Comparison of ENCODE assay signal across 8 cellular contexts in genomic region chr11:27204527-27204926, GRCh38.
DNase-seq lines count a peak whose midpoint lies in the region; ATAC-seq, FAIRE-seq and TF ChIP-seq lines count a peak whose summit lies in the region.

No MANE protein-coding gene starts in this region.

- H3K79me2 ChIP-seq in HCT116 (ENCODE audit: insufficient read depth, low read length) (no peaks in the 10 kb centered on the region), OCI-LY3 (ENCODE audit: low read length) (no peaks in the 10 kb centered on the region)

- H3K4me3 ChIP-seq in GM12865 (ENCODE audit: low read depth, low read length) = no peak overlapping the region
- no peak overlapping the region for H3K4me3 ChIP-seq in HCT116 (replicated peaks in 1 of 2; ENCODE audit: low read depth in 1 of 2, low read length in 2 of 2)
- H3K4me3 ChIP-seq in OCI-LY3 (ENCODE audit: low read length) = no peak overlapping the region
- H3K4me3 ChIP-seq in kidney (ENCODE audit: low read length in 2 of 2) = no peak overlapping the region

- H3K36me3 ChIP-seq in HCT116 (ENCODE audit: control insufficient read depth in 1 of 2, insufficient read depth in 2 of 2, low read length in 2 of 2) = no peaks in the 10 kb centered on the region
- peaks cover 8% of the 10 kb centered on the region for H3K36me3 ChIP-seq in OCI-LY3 (replicated peaks; ENCODE audit: low read depth, low read length)
- no peaks in the 10 kb centered on the region for H3K36me3 ChIP-seq in kidney (ENCODE audit: control insufficient read depth in 1 of 2, insufficient read depth in 2 of 2, low read length in 2 of 2)

- no peak overlapping the region for H3K27ac Mint-ChIP-seq in activated T-helper 17 cell treated with anti-CD3 and anti-CD28 coated beads, Interleukin-2, amount 50 U/mL, for 72 hours

- no peaks in the 10 kb centered on the region for H3K4me1 Mint-ChIP-seq in activated T-helper 17 cell treated with anti-CD3 and anti-CD28 coated beads, Interleukin-2, amount 50 U/mL, for 72 hours

- peaks cover 7% of the 10 kb centered on the region for H3K27me3 Mint-ChIP-seq in activated T-helper 17 cell treated with anti-CD3 and anti-CD28 coated beads, Interleukin-2, amount 50 U/mL, for 72 hours

- ATAC-seq in HCT116 (peak; percentile 87), HG03521 (IDR thresholded peaks at IDR 0.05; ENCODE audit: unreplicated experiment) (no peak)
- ATAC-seq in activated T-helper 17 cell treated with anti-CD3 and anti-CD28 coated beads, Interleukin-2, amount 50 U/mL, for 72 hours (replicated peaks) = no peak

- no peaks in the 10 kb centered on the region for H3K36me3 Mint-ChIP-seq in activated T-helper 17 cell treated with anti-CD3 and anti-CD28 coated beads, Interleukin-2, amount 50 U/mL, for 72 hours (ENCODE audit: low read depth)

- BruUV-seq in HCT116 (replicated peaks; lab: Mats Ljungman, UMichigan) = no TSS peak

- RAD21 ChIA-PET in HCT116 (lab: Charles Lee; ENCODE audit: low non-redundant PET in 1 of 2, low total read pairs in 2 of 2, uncharacterized antibody in 2 of 2, unreplicated experiment in 2 of 2) = no interaction called here

- H3K4me2 ChIP-seq in HCT116 (ENCODE audit: low read length) (no peak overlapping the region), OCI-LY3 (ENCODE audit: low read length) (no peak overlapping the region)

- TF ChIP-seq POLR2A in HCT116 (IDR thresholded peaks at IDR 0.05; ENCODE audit: borderline replicate concordance, extremely low read depth, insufficient read depth, insufficient read length) (no peak), H54 (IDR thresholded peaks at IDR 0.05; ENCODE audit: low read depth, low read length) (no peak)

- H3K9me2 ChIP-seq in HCT116 (ENCODE audit: insufficient read depth) = no peaks in the 10 kb centered on the region

- no peak overlapping the region for H3K27ac ChIP-seq in HCT116 (ENCODE audit: low read depth, low read length)
- H3K27ac ChIP-seq in OCI-LY3 (ENCODE audit: low read length) = no peak overlapping the region
- no peak overlapping the region for H3K27ac ChIP-seq in kidney (ENCODE audit: low read depth in 2 of 2, low read length in 2 of 2)

- no peaks in the 10 kb centered on the region for H3K27me3 ChIP-seq in HCT116 (ENCODE audit: insufficient read depth, low read length)
- no peaks in the 10 kb centered on the region for H3K27me3 ChIP-seq in OCI-LY3 (ENCODE audit: low read depth, low read length)

- peak; percentile 57 for TF ChIP-seq RAD21 in HCT116 (IDR thresholded peaks at IDR 0.05; ENCODE audit: low read depth)

- H3K9me3 Mint-ChIP-seq in activated T-helper 17 cell treated with anti-CD3 and anti-CD28 coated beads, Interleukin-2, amount 50 U/mL, for 72 hours = no peaks in the 10 kb centered on the region

- H2AFZ ChIP-seq in HCT116 (ENCODE audit: low read depth, low read length, poor library complexity, severe bottlenecking) (no peak overlapping the region), OCI-LY3 (ENCODE audit: low read depth, low read length) (no peak overlapping the region)

- peak; percentile 25 for DNase-seq in GM12865 (ENCODE audit: low read depth)
- DNase-seq in HCT116 (ENCODE audit: low read depth, low spot score) = peak; percentile 15
- DNase-seq in kidney = no peak
- no peak for DNase-seq in iPS-NIHi7 (ENCODE audit: extremely low spot score)
- no peak for DNase-seq in H54 (ENCODE audit: insufficient read length, low spot score)

- FAIRE-seq in kidney (lab: Jason Lieb, UNC) = no peak
- FAIRE-seq in H54 (lab: Jason Lieb, UNC) = no peak

- H3K9ac ChIP-seq in HCT116 (ENCODE audit: low read length) (no peak overlapping the region), OCI-LY3 (ENCODE audit: low read length) (no peak overlapping the region), kidney (ENCODE audit: low read length in 2 of 2) (no peak overlapping the region)

- H4K20me1 ChIP-seq in HCT116 (ENCODE audit: insufficient read depth) = no peaks in the 10 kb centered on the region
- no peaks in the 10 kb centered on the region for H4K20me1 ChIP-seq in OCI-LY3 (ENCODE audit: insufficient read depth, low read length)

- H3K4me1 ChIP-seq in HCT116 (ENCODE audit: control insufficient read depth in 1 of 2, insufficient read depth in 2 of 2, low read length in 2 of 2) (peaks cover 6 to 7% of the 10 kb centered on the region in 2 experiments; a peak in 3 of 4 replicates), OCI-LY3 (ENCODE audit: low read length) (no peaks in the 10 kb centered on the region), kidney (ENCODE audit: control insufficient read depth in 1 of 2, insufficient read depth in 1 of 2, low read depth in 1 of 2, low read length in 2 of 2) (peaks cover 17 to 45% of the 10 kb centered on the region in 2 donors)

- H3K9me3 ChIP-seq in HCT116 (ENCODE audit: control insufficient read depth in 1 of 2, insufficient read depth in 1 of 2, low read depth in 1 of 2, low read length in 2 of 2) (no peaks in the 10 kb centered on the region), OCI-LY3 (ENCODE audit: insufficient read depth, low read length) (no peaks in the 10 kb centered on the region), kidney (ENCODE audit: control insufficient read depth in 1 of 2, low read length in 2 of 2) (no peaks in the 10 kb centered on the region)

- TF ChIP-seq CTCF in GM12865 (IDR thresholded peaks at IDR 0.05; ENCODE audit: insufficient read depth, low read depth, low read length, missing control alignments) (peak; percentile 23), HCT116 (IDR thresholded peaks at IDR 0.05 in 2 of 3, conservative IDR thresholded peaks at IDR 0.05 in 1 of 3; ENCODE audit: borderline replicate concordance in 1 of 3, insufficient read depth in 1 of 3, low read depth in 2 of 3, low read length in 2 of 3) (peak; percentile 39 to 64 (median 56); a peak in 5 of 6 replicates), OCI-LY3 (IDR thresholded peaks at IDR 0.05; ENCODE audit: low read depth, low read length) (peak; percentile 77), kidney (IDR thresholded peaks at IDR 0.05; ENCODE audit: borderline replicate concordance, extremely low read depth, insufficient read depth) (peak; percentile 32)

- H3K4me3 Mint-ChIP-seq in activated T-helper 17 cell treated with anti-CD3 and anti-CD28 coated beads, Interleukin-2, amount 50 U/mL, for 72 hours = no peak overlapping the region

- CTCF ChIA-PET in HCT116 (lab: Charles Lee) = interaction anchor here (2.1 kb wide), 1 partner anchor 281 kb away, joined by 5 read pairs; no protein-coding TSS in a partner anchor

- POLR2A ChIA-PET in HCT116 (lab: Charles Lee) = no interaction called here

- intact Hi-C loops in HCT116 (cut with micrococcal nuclease) = loop anchor here (1.0 kb wide), 1 partner anchor 282 kb away; no protein-coding TSS in a partner anchor
- intact Hi-C loops in kidney (cut with DNase I) = no loop called here

TF ChIP-seq in HCT116, 20 proteins besides CTCF, POLR2A, EP300 and RAD21 (continues in another document):
- TF ChIP-seq EGR1 (IDR thresholded peaks at IDR 0.05; ENCODE audit: low read depth) (no peak), REST (IDR thresholded peaks at IDR 0.05; ENCODE audit: low read depth) (no peak), EZH2phosphoT487 (IDR thresholded peaks at IDR 0.05; ENCODE audit: borderline replicate concordance) (no peak), CEBPB (IDR thresholded peaks at IDR 0.05; ENCODE audit: low read depth) (no peak), ZBTB33 (IDR thresholded peaks at IDR 0.05; ENCODE audit: extremely low read depth, insufficient replicate concordance, low read length) (no peak), ZFX (IDR thresholded peaks at IDR 0.05) (no peak), SIN3A (IDR thresholded peaks at IDR 0.05; ENCODE audit: low read depth) (no peak), FOSL1 (IDR thresholded peaks at IDR 0.05; ENCODE audit: low read depth) (no peak), SP1 (IDR thresholded peaks at IDR 0.05; ENCODE audit: low read depth) (no peak), TCF7L2 (IDR thresholded peaks at IDR 0.05; ENCODE audit: borderline replicate concordance, extremely low read depth, insufficient read depth, insufficient read length) (no peak), ZNF274 (IDR thresholded peaks at IDR 0.05; ENCODE audit: low read depth, low read length) (no peak), SRF (IDR thresholded peaks at IDR 0.05; ENCODE audit: low read depth) (no peak)

Comparison
In these comparisons a context has a peak if more than half of its experiments do, and no peak if none do; other contexts are left out.
1. DNase-seq: peak in GM12865 (single experiment) and HCT116 (single experiment); none in kidney (single experiment), iPS-NIHi7 (single experiment) and H54 (single experiment).
2. CTCF ChIP-seq: peak in every context shown above with its lines; median percentile 77 in OCI-LY3; 56 in HCT116; 32 in kidney; 23 in GM12865.